ENCODE assay signal across 9 cellular contexts in the genomic region with DNA sequence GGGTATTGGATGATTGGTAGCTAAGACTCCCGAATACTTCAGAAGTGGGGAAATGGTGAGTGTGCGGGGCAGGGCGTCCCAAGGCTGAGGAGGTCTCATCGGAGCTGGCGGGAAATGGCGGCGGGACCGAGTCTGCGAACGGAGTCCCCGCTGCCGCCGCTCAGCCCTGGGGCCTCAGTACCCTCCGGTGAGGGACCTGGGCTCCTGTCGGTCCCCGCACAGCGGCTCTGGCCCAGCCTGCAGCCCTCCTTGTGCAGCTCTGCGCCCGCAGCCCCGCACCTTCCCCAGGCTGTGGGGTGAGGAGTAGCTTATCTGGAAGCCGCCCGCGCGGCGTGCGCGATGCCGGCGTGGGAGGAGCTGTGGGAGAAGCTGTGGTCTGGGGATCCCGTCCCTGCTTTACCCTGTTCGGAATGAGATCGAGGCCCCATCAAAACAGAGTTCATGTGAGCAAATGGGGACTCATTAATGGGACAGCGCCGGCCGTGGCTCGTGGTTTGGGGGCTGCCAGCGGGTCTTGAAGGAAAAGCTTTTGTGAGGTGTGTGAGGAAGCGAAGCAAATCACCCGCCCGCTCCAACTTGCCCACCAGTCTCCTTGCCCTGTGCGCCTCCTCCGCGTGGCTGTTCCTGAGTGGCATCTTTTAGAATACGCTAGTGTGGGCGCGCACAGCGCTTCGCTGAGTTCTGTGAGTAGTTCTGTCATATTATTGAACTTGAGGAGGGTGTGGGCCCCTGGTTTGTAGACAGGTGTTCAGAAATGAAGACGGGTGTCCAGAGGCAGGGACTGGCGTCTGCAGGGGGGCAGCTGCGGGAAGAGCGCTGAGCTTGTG. TPM values are rescaled to one million over a fixed set of nuclear protein-coding genes. Genes with fewer than 3 reads are reported as not detected.
DNase-seq lines count a peak whose midpoint lies in the region; ATAC-seq and TF ChIP-seq lines count a peak whose summit lies in the region.
"Had no signal": no experiment of that assay in that cellular context is flagged by ENCODE, and none has a peak within 500 bp of the region (broad histone marks: within the 10 kb centered on the region; RNA-seq: fewer than 3 reads in every experiment).

No MANE protein-coding gene starts in this region.

- peaks cover 24% of the 10 kb centered on the region for H3K9me3 ChIP-seq in CD8-positive, alpha-beta T cell (ENCODE audit: low read length)

- H3K9me3 Mint-ChIP-seq in CD8-positive, alpha-beta T cell, result peaks cover 22% of the 10 kb centered on the region
- peaks cover 53% of the 10 kb centered on the region for H3K9me3 Mint-ChIP-seq in activated T-cell treated with anti-CD3 and anti-CD28 coated beads, Interleukin-2, amount 50 U/mL, for 24 hours
- H3K9me3 Mint-ChIP-seq in osteocyte (ENCODE audit: unreplicated experiment), result peaks cover 20% of the 10 kb centered on the region
- peaks cover 13% of the 10 kb centered on the region for H3K9me3 Mint-ChIP-seq in type B pancreatic cell

- peak in 6 of 7 experiments; percentile 16 to 59 (median 40) for DNase-seq in CD8-positive, alpha-beta T cell
- peak; percentile 81 for DNase-seq in activated T-cell treated with anti-CD3 and anti-CD28 coated beads, Interleukin-2, amount 50 U/mL, for 24 hours
- DNase-seq in fibroblast of villous mesenchyme (ENCODE audit: low read depth), result peak; percentile 56
- DNase-seq in osteocyte (ENCODE audit: extremely low spot score, unreplicated experiment), result peak; percentile 86
- DNase-seq in type B pancreatic cell (ENCODE audit: extremely low spot score, unreplicated experiment), result peak; percentile 77
- DNase-seq in NCI-H1105 treated with DMSO at 0.1 percent for 48 hours (lab: John Stamatoyannopoulos, UW), result no peak

- H3K36me3 Mint-ChIP-seq in CD8-positive, alpha-beta T cell, result peaks cover 53% of the 10 kb centered on the region
- H3K36me3 Mint-ChIP-seq in activated T-cell treated with anti-CD3 and anti-CD28 coated beads, Interleukin-2, amount 50 U/mL, for 24 hours (ENCODE audit: low read depth), result peaks cover 77% of the 10 kb centered on the region
- peaks cover 38% of the 10 kb centered on the region for H3K36me3 Mint-ChIP-seq in osteocyte (ENCODE audit: unreplicated experiment)
- peaks cover 42% of the 10 kb centered on the region for H3K36me3 Mint-ChIP-seq in type B pancreatic cell

- no peaks in the 10 kb centered on the region for H3K36me3 ChIP-seq in CD8-positive, alpha-beta T cell (ENCODE audit: insufficient read depth, low read length)

- H3K27ac Mint-ChIP-seq in CD8-positive, alpha-beta T cell, result peak overlapping the region; percentile 99
- H3K27ac Mint-ChIP-seq in activated T-cell treated with anti-CD3 and anti-CD28 coated beads, Interleukin-2, amount 50 U/mL, for 24 hours, result peak overlapping the region; percentile 100
- H3K27ac Mint-ChIP-seq in osteocyte (ENCODE audit: unreplicated experiment) (peak overlapping the region; percentile 99), type B pancreatic cell (peak overlapping the region; percentile 98)

- H3K4me3 Mint-ChIP-seq in CD8-positive, alpha-beta T cell, result peak overlapping the region; percentile 99
- peak overlapping the region; percentile 99 for H3K4me3 Mint-ChIP-seq in activated T-cell treated with anti-CD3 and anti-CD28 coated beads, Interleukin-2, amount 50 U/mL, for 24 hours
- peak overlapping the region; percentile 99 for H3K4me3 Mint-ChIP-seq in osteocyte (ENCODE audit: unreplicated experiment)
- peak overlapping the region; percentile 100 for H3K4me3 Mint-ChIP-seq in type B pancreatic cell

- POLR2A ChIA-PET in CD8-positive, alpha-beta T cell (lab: Charles Lee), result interaction anchor here (0.8 to 1.9 kb wide), 8 partner anchors 10 to 1671 kb away, joined by 3 to 7 read pairs (median 4); partner anchors contain the start of genes NELFA and ZNF718

- TF ChIP-seq EP300 in Ishikawa (IDR thresholded peaks at IDR 0.05; ENCODE audit: borderline replicate concordance), result no peak

- intact Hi-C loops in CD8-positive, alpha-beta T cell (cut with DNase I, micrococcal nuclease), result loop anchor here (1.0 to 5.0 kb wide), 8 partner anchors 135 to 649 kb away; partner anchors contain the start of genes ATP5ME (in 2 of the 2), MYL5 (in 2 of the 2), ZNF718 (in 2 of the 2) and IDUA (in 1 of the 2)

- H3K27ac ChIP-seq in CD8-positive, alpha-beta T cell (ENCODE audit: low read depth, low read length), result peak overlapping the region; percentile 90

- no peaks in the 10 kb centered on the region for H3K27me3 ChIP-seq in CD8-positive, alpha-beta T cell (ENCODE audit: insufficient read depth, low read length)

- peak overlapping the region; percentile 94 for H3K4me3 ChIP-seq in CD8-positive, alpha-beta T cell (ENCODE audit: low read depth, low read length)
- peak overlapping the region; percentile 72 for H3K4me3 ChIP-seq in fibroblast of villous mesenchyme (ENCODE audit: low read depth, low read length)

- TF ChIP-seq CTCF in CD8-positive, alpha-beta T cell (IDR thresholded peaks at IDR 0.05), result no peak
- TF ChIP-seq CTCF in fibroblast of villous mesenchyme (IDR thresholded peaks at IDR 0.05; ENCODE audit: insufficient read depth, low read depth, low read length), result no peak
- TF ChIP-seq CTCF in osteocyte (IDR thresholded peaks at IDR 0.05), result no peak
- TF ChIP-seq CTCF in type B pancreatic cell (conservative IDR thresholded peaks at IDR 0.05), result no peak

- H3K4me1 ChIP-seq in CD8-positive, alpha-beta T cell (ENCODE audit: insufficient read depth, low read length), result peaks cover 17% of the 10 kb centered on the region

- H3K4me1 Mint-ChIP-seq in CD8-positive, alpha-beta T cell (ENCODE audit: low read depth), result peaks cover 46% of the 10 kb centered on the region
- H3K4me1 Mint-ChIP-seq in activated T-cell treated with anti-CD3 and anti-CD28 coated beads, Interleukin-2, amount 50 U/mL, for 24 hours (ENCODE audit: low read depth), result peaks cover 33% of the 10 kb centered on the region
- peaks cover 21% of the 10 kb centered on the region for H3K4me1 Mint-ChIP-seq in osteocyte (ENCODE audit: unreplicated experiment)
- H3K4me1 Mint-ChIP-seq in type B pancreatic cell (ENCODE audit: unreplicated experiment), result peaks cover 24% of the 10 kb centered on the region

- H3K27me3 Mint-ChIP-seq in CD8-positive, alpha-beta T cell (ENCODE audit: low read depth), result no peaks in the 10 kb centered on the region
- H3K27me3 Mint-ChIP-seq in activated T-cell treated with anti-CD3 and anti-CD28 coated beads, Interleukin-2, amount 50 U/mL, for 24 hours, result no peaks in the 10 kb centered on the region
- H3K27me3 Mint-ChIP-seq in osteocyte (ENCODE audit: unreplicated experiment), result no peaks in the 10 kb centered on the region
- no peaks in the 10 kb centered on the region for H3K27me3 Mint-ChIP-seq in type B pancreatic cell

- CTCF ChIA-PET in CD8-positive, alpha-beta T cell (lab: Charles Lee), result interaction anchor here (0.7 kb wide), 1 partner anchor 11 kb away, joined by 3 read pairs; no protein-coding TSS in a partner anchor

- ATAC-seq in CD8-positive, alpha-beta T cell, result peak; percentile 42
- peak; percentile 27 for ATAC-seq in GM21381 (IDR thresholded peaks at IDR 0.05; ENCODE audit: unreplicated experiment)

- no peak for TF ChIP-seq RAD21 in Ishikawa (IDR thresholded peaks at IDR 0.05; ENCODE audit: low read depth)

TF ChIP-seq in Ishikawa, 13 proteins besides CTCF, POLR2A, EP300 and RAD21 (continues in another document):
- TF ChIP-seq NFIC (IDR thresholded peaks at IDR 0.05) (no peak; the same call in 1 of the 2 replicates), TEAD4 (IDR thresholded peaks at IDR 0.05) (no peak), CREB1 (IDR thresholded peaks at IDR 0.05; ENCODE audit: low read depth) (peak; percentile 2; the same call in 1 of the 2 replicates), MAX (IDR thresholded peaks at IDR 0.05) (peak; percentile 47), FOXM1 (IDR thresholded peaks at IDR 0.05; ENCODE audit: borderline replicate concordance, low read depth) (no peak), EGR1 (IDR thresholded peaks at IDR 0.05) (no peak), REST (IDR thresholded peaks at IDR 0.05; ENCODE audit: low read depth) (no peak), TCF12 (IDR thresholded peaks at IDR 0.05; ENCODE audit: low read depth) (no peak), USF1 (IDR thresholded peaks at IDR 0.05) (no peak)

RNA-seq across cellular contexts. Expression of gene ZNF141, which starts 0.5 kb away (rescaled TPM):
- 10 to 100 TPM; 16.3 to 19.9 TPM for total RNA-seq in CD8-positive, alpha-beta T cell
- 9.5 and 9.7 TPM in 2 replicates for total RNA-seq in fibroblast of villous mesenchyme
- 12.6 and 14.7 TPM in 2 replicates for total RNA-seq in osteocyte
- total RNA-seq in type B pancreatic cell (ENCODE audit: low replicate concordance), result 22.9 and 31.7 TPM in 2 replicates

RNA-seq across cellular contexts. Expression of gene ZNF732, which starts 32.9 kb away (rescaled TPM):
- total RNA-seq in CD8-positive, alpha-beta T cell, result not detected
- total RNA-seq in fibroblast of villous mesenchyme (0.43 and 0.64 TPM in 2 replicates), osteocyte (0.30 and 0.31 TPM in 2 replicates), type B pancreatic cell (ENCODE audit: low replicate concordance) (1.7 and 2.7 TPM in 2 replicates)
- total RNA-seq: NCI-H460 had no signal
